Comparison of ENCODE assay signal across 29 cellular contexts in genomic region chr9:87630266-87630665, GRCh38.
A peak's percentile ranks its signal among the peaks of the same experiment; 100 is the strongest.
DNase-seq lines count a peak whose midpoint lies in the region; ATAC-seq, FAIRE-seq and TF ChIP-seq lines count a peak whose summit lies in the region.
"Had no signal": no experiment of that assay in that cellular context is flagged by ENCODE, and none has a peak within 500 bp of the region (broad histone marks: within the 10 kb centered on the region; RNA-seq: fewer than 3 reads in every experiment).

No MANE protein-coding gene starts in this region.

- peaks cover 2% of the 10 kb centered on the region for H3K79me1 ChIP-seq in neuronal stem cell (ENCODE audit: low read depth, low read length)

- H3K79me2 ChIP-seq in K562 (ENCODE audit: control insufficient read depth, insufficient read depth, low read length): no peaks in the 10 kb centered on the region

- no peak overlapping the region for H3K14ac ChIP-seq in neuronal stem cell (ENCODE audit: low read length)

- no peak overlapping the region for H2BK12ac ChIP-seq in neuronal stem cell (ENCODE audit: low read length)

- H3K9me3 ChIP-seq in K562 (replicated peaks; ENCODE audit: control insufficient read depth, insufficient read depth, low read depth, low read length) (no peaks in the 10 kb centered on the region), neuronal stem cell (replicated peaks in 1 of 2; ENCODE audit: control insufficient read depth in 2 of 2, insufficient read depth in 1 of 2, low read depth in 1 of 2, low read length in 2 of 2) (peaks cover 0 to 14% of the 10 kb centered on the region in 2 donors)
- H3K9me3 ChIP-seq: BE2C, SJSA1 had no signal

- peak; percentile 16 for DNase-seq in DMS53 (lab: John Stamatoyannopoulos, UW)
- DNase-seq in DMS53 treated with DMSO at 0.1 percent for 48 hours (lab: John Stamatoyannopoulos, UW; ENCODE audit: unreplicated experiment): no peak
- DNase-seq in K562 (ENCODE audit: extremely low read depth in 1 of 4, low spot score in 3 of 4): peak in 2 of 4 experiments; percentile 10 to 16
- DNase-seq in foreskin keratinocyte: no peak
- no peak for DNase-seq in retinal pigment epithelial cell (ENCODE audit: low read depth)
- DNase-seq in neuronal stem cell (ENCODE audit: low spot score): no peak
- DNase-seq in NCI-H1048 (lab: John Stamatoyannopoulos, UW): no peak
- DNase-seq: ACHN; BE2C; CD8-positive, alpha-beta memory T cell; DMS 273 treated with DMSO at 0.1 percent for 48 hours; DND-41; H7; IMR-90; MM.1S; NCI-H1417; NCI-H1694; NCI-H2029 treated with DMSO at 0.1 percent for 48 hours; NCI-H226; NCI-H524 treated with DMSO at 0.1 percent for 48 hours; NCI-H774; NK-92 treated with Interleukin-12 subunit alpha and Interleukin-12 subunit beta, amount 100 ng/mL, for 24 hours; PC-3; Right ventricle myocardium superior had no signal

- TF ChIP-seq POLR2A in K562 (conservative IDR thresholded peaks at IDR 0.05): no peak

- no peak overlapping the region for H2BK120ac ChIP-seq in neuronal stem cell (ENCODE audit: low read depth, low read length)

- in situ Hi-C loops in K562 (cut with MboI): no loop called here

- CTCF ChIA-PET in K562 (lab: Yijun Ruan, JAX; ENCODE audit: low intra/inter-chr PET ratio): no interaction called here

- H2AFZ ChIP-seq in K562 (ENCODE audit: low read depth, low read length) (no peak overlapping the region), neuronal stem cell (ENCODE audit: low read length) (no peak overlapping the region)

- H3K9ac ChIP-seq in K562 (ENCODE audit: insufficient read depth in 1 of 2, low read depth in 2 of 2, low read length in 2 of 2) (no peak overlapping the region), neuronal stem cell (ENCODE audit: low read depth, low read length, poor library complexity) (no peak overlapping the region)
- H3K9ac ChIP-seq: KMS-11 had no signal

- no peak overlapping the region for H4K91ac ChIP-seq in neuronal stem cell (ENCODE audit: low read depth, low read length, poor library complexity)

- H3K27me3 ChIP-seq in K562 (ENCODE audit: control insufficient read depth in 2 of 2, insufficient read depth in 2 of 2, low read length in 2 of 2) (no peaks in the 10 kb centered on the region), foreskin keratinocyte (peaks cover 4% of the 10 kb centered on the region), neuronal stem cell (ENCODE audit: control insufficient read depth in 3 of 3, insufficient read depth in 3 of 3, low read depth in 1 of 3, low read length in 3 of 3) (no peaks in the 10 kb centered on the region)
- H3K27me3 ChIP-seq: BE2C, SJSA1 had no signal

- intact Hi-C loops in K562 (cut with micrococcal nuclease): no loop called here

- 0 out of 4 replicates have a peak, but pooled peaks of 1 of the 2 experiments have one; percentile 21 for TF ChIP-seq RAD21 in K562 (CRISPR knock-in tag; conservative IDR thresholded peaks at IDR 0.05 in 1 of 2, IDR thresholded peaks at IDR 0.05 in 1 of 2)

- no peak for FAIRE-seq in K562 (lab: Jason Lieb, UNC)
- FAIRE-seq: GM19239 had no signal

- H3K18ac ChIP-seq in neuronal stem cell (ENCODE audit: low read length): no peak overlapping the region

- ATAC-seq in K562: no peak
- no peak for ATAC-seq in foreskin keratinocyte
- ATAC-seq in HG03139 (IDR thresholded peaks at IDR 0.05; ENCODE audit: unreplicated experiment): no peak
- ATAC-seq: PC-3 had no signal

- BruUV-seq in K562 (replicated peaks; lab: Mats Ljungman, UMichigan): no TSS peak

- no peak overlapping the region for H3K4ac ChIP-seq in neuronal stem cell (ENCODE audit: low read length)

- H3K23ac ChIP-seq in neuronal stem cell (ENCODE audit: low read depth, low read length, poor library complexity): no peak overlapping the region

- H3K9me1 ChIP-seq in K562 (ENCODE audit: control insufficient read depth, insufficient read depth, low read length): no peaks in the 10 kb centered on the region

- H3K4me2 ChIP-seq in K562 (ENCODE audit: insufficient read depth, low read length) (no peak overlapping the region), neuronal stem cell (ENCODE audit: insufficient read depth, low read length, poor library complexity, severe bottlenecking) (no peak overlapping the region)
- H3K4me2 ChIP-seq: KMS-11 had no signal

- H3K36me3 ChIP-seq in K562 (ENCODE audit: control insufficient read depth, insufficient read depth, low read length): no peaks in the 10 kb centered on the region
- H3K36me3 ChIP-seq in neuronal stem cell (replicated peaks in 1 of 2; ENCODE audit: control insufficient read depth in 2 of 2, insufficient read depth in 2 of 2, low read length in 2 of 2): peaks cover 2 to 27% of the 10 kb centered on the region in 2 donors
- H3K36me3 ChIP-seq: BE2C had no signal

- TF ChIP-seq EP300 in K562 (IDR thresholded peaks at IDR 0.05; ENCODE audit: low read length): no peak

- POLR2A ChIA-PET in K562 (lab: Yijun Ruan, JAX): no interaction called here

- H3K4me1 ChIP-seq in K562 (replicated peaks in 1 of 2; ENCODE audit: control insufficient read depth in 2 of 2, insufficient read depth in 2 of 2, low read length in 2 of 2) (no peaks in the 10 kb centered on the region), foreskin keratinocyte (no peaks in the 10 kb centered on the region), neuronal stem cell (ENCODE audit: control insufficient read depth in 2 of 2, insufficient read depth in 1 of 2, low read depth in 1 of 2, low read length in 2 of 2) (no peaks in the 10 kb centered on the region)
- H3K4me1 ChIP-seq: BE2C, SJSA1 had no signal

- TF ChIP-seq CTCF in K562 (IDR thresholded peaks at IDR 0.05 in 2 of 3, conservative IDR thresholded peaks at IDR 0.05 in 1 of 3; ENCODE audit: insufficient read depth in 2 of 3, low read depth in 1 of 3, low read length in 3 of 3): peak in 1 of 3 experiments; percentile 13; a peak in 1 of 6 replicates
- peak; percentile 28 for TF ChIP-seq CTCF in foreskin keratinocyte (conservative IDR thresholded peaks at IDR 0.05)
- peak; percentile 11 for TF ChIP-seq CTCF in retinal pigment epithelial cell (conservative IDR thresholded peaks at IDR 0.05; ENCODE audit: low read depth, low read length)

- H3K4me3 ChIP-seq in K562: no peak overlapping the region
- no peak overlapping the region for H3K4me3 ChIP-seq in retinal pigment epithelial cell (ENCODE audit: low read length)
- H3K4me3 ChIP-seq in neuronal stem cell (ENCODE audit: low read length in 2 of 2): no peak overlapping the region
- H3K4me3 ChIP-seq: SJSA1 had no signal

- 68% methylated on average over 3 of the region's 3 CpGs for WGBS in K562 (ENCODE audit: insufficient coverage, low coverage, missing lambda C conversion rate)
- WGBS in neuronal stem cell (ENCODE audit: extremely low coverage in 2 of 2, insufficient read length in 2 of 2, insufficient replicate concordance in 1 of 2), 2 donors: no CpG with 5 or more reads among the region's 3 CpGs

- no peak overlapping the region for H4K8ac ChIP-seq in neuronal stem cell (ENCODE audit: low read depth, low read length)

- H2BK15ac ChIP-seq in neuronal stem cell (ENCODE audit: low read length): no peak overlapping the region

- H2AK5ac ChIP-seq in neuronal stem cell (ENCODE audit: low read depth, low read length): no peak overlapping the region

- H2BK5ac ChIP-seq in neuronal stem cell (ENCODE audit: low read length): no peak overlapping the region

- no peaks in the 10 kb centered on the region for H4K20me1 ChIP-seq in K562 (replicated peaks; ENCODE audit: control insufficient read depth, insufficient read depth, low read length)

- no peak overlapping the region for H3K27ac ChIP-seq in K562 (ENCODE audit: extremely low read depth, low read depth, low read length)
- no peak overlapping the region for H3K27ac ChIP-seq in foreskin keratinocyte
- no peak overlapping the region for H3K27ac ChIP-seq in neuronal stem cell (replicated peaks; ENCODE audit: low read length)
- H3K27ac ChIP-seq: 22Rv1, KMS-11, SJSA1 had no signal

TF ChIP-seq in K562, 482 proteins besides CTCF, POLR2A, EP300 and RAD21:
- TF ChIP-seq SRSF7 (optimal IDR thresholded peaks at IDR 0.05; ENCODE audit: low read depth, low read length): no peak
- peak; percentile 45; the same call in 1 of the 2 replicates for TF ChIP-seq NFE2 (IDR thresholded peaks at IDR 0.05; ENCODE audit: low read depth)
- no peak for TF ChIP-seq RB1 (IDR thresholded peaks at IDR 0.05; ENCODE audit: low read depth)
- TF ChIP-seq SAFB (IDR thresholded peaks at IDR 0.05; ENCODE audit: borderline replicate concordance, low read depth, low read length): no peak
- TF ChIP-seq PATZ1 (CRISPR knock-in tag; IDR thresholded peaks at IDR 0.05; ENCODE audit: borderline replicate concordance): no peak
- no peak for TF ChIP-seq SRSF9 (IDR thresholded peaks at IDR 0.05; ENCODE audit: borderline replicate concordance, low read depth, low read length)
- no peak for TF ChIP-seq NFRKB (IDR thresholded peaks at IDR 0.05; ENCODE audit: low read depth)
- TF ChIP-seq THAP7 (CRISPR knock-in tag; IDR thresholded peaks at IDR 0.05): no peak
